ENCODE assay signal across 1 cellular context in genomic region chr2:111049792-111050640, GRCh38.
TF ChIP-seq lines count a peak whose summit lies in the region.

No MANE protein-coding gene starts in this region.

TF ChIP-seq in HepG2, 621 proteins besides CTCF, POLR2A, EP300 and RAD21 (continued from another document):
- TF ChIP-seq ZNF510 (CRISPR knock-in tag; IDR thresholded peaks at IDR 0.05; ENCODE audit: low read depth) = no peak
- no peak for TF ChIP-seq TBP (CRISPR knock-in tag; IDR thresholded peaks at IDR 0.05)
- no peak for TF ChIP-seq CENPBD1 (CRISPR knock-in tag; IDR thresholded peaks at IDR 0.05; ENCODE audit: borderline replicate concordance, low read depth)
- TF ChIP-seq ZBTB3 (CRISPR knock-in tag; IDR thresholded peaks at IDR 0.05; ENCODE audit: borderline replicate concordance, low read depth) = no peak
- TF ChIP-seq SOX6 (IDR thresholded peaks at IDR 0.05) = no peak
- 0 out of 2 replicates have a peak, but pooled peaks have one; percentile 14 for TF ChIP-seq SOX6 (CRISPR knock-in tag; IDR thresholded peaks at IDR 0.05)
- no peak for TF ChIP-seq ATF2 (CRISPR knock-in tag; IDR thresholded peaks at IDR 0.05)
- peak; percentile 52; the same call in 1 of the 2 replicates for TF ChIP-seq MLX (CRISPR knock-in tag; IDR thresholded peaks at IDR 0.05)
- no peak for TF ChIP-seq THAP7 (CRISPR knock-in tag; IDR thresholded peaks at IDR 0.05)
- TF ChIP-seq PPARG (CRISPR knock-in tag; conservative IDR thresholded peaks at IDR 0.05) = no peak
- TF ChIP-seq FOXA3 (CRISPR knock-in tag; IDR thresholded peaks at IDR 0.05) = 0 out of 2 replicates have a peak, but pooled peaks have one; percentile 37
- TF ChIP-seq ZNF326 (CRISPR knock-in tag; IDR thresholded peaks at IDR 0.05; ENCODE audit: borderline replicate concordance) = no peak
- TF ChIP-seq ARID5B (CRISPR knock-in tag; IDR thresholded peaks at IDR 0.05) = peak; percentile 61
- TF ChIP-seq ZGPAT (CRISPR knock-in tag; IDR thresholded peaks at IDR 0.05) = 0 out of 2 replicates have a peak, but pooled peaks have one; percentile 21
- no peak for TF ChIP-seq ZMYM3 (CRISPR knock-in tag; IDR thresholded peaks at IDR 0.05)
- no peak for TF ChIP-seq POLR2G (IDR thresholded peaks at IDR 0.05; ENCODE audit: low read depth, low read length)
- no peak for TF ChIP-seq SMAD3 (CRISPR knock-in tag; IDR thresholded peaks at IDR 0.05)
- no peak for TF ChIP-seq ZNF530 (CRISPR knock-in tag; IDR thresholded peaks at IDR 0.05; ENCODE audit: low read depth)
- TF ChIP-seq THAP11 (CRISPR knock-in tag; IDR thresholded peaks at IDR 0.05) = no peak
- no peak for TF ChIP-seq TRAFD1 (CRISPR knock-in tag; IDR thresholded peaks at IDR 0.05; ENCODE audit: borderline replicate concordance)
- peak; percentile 23; the same call in 1 of the 2 replicates for TF ChIP-seq ZBTB21 (CRISPR knock-in tag; IDR thresholded peaks at IDR 0.05)
